ENCODE assay signal across 9 cellular contexts in genomic region chr3:149377408-149378111, GRCh38. TPM values are rescaled to one million over a fixed set of nuclear protein-coding genes. Genes with fewer than 3 reads are reported as not detected.
DNase-seq lines count a peak whose midpoint lies in the region; ATAC-seq and TF ChIP-seq lines count a peak whose summit lies in the region.
"Had no signal": no experiment of that assay in that cellular context is flagged by ENCODE, and none has a peak within 500 bp of the region (broad histone marks: within the 10 kb centered on the region; RNA-seq: fewer than 3 reads in every experiment).

TSS of gene TM4SF1 (minus strand) at chr3:149377649. CDS start at chr3:149377547, 102 bp downstream.

- peaks cover 0 to 16% (median 2%) of the 10 kb centered on the region in 4 donors for H3K36me3 ChIP-seq in stomach

- peaks cover 14 to 62% (median 38%) of the 10 kb centered on the region in 4 donors for H3K4me1 ChIP-seq in stomach

- intact Hi-C loops in stomach (cut with DNase I; ENCODE audit: low total_unique reads), result no loop called here

- no peaks in the 10 kb centered on the region for H3K9me3 ChIP-seq in stomach

- no peaks in the 10 kb centered on the region for H3K27me3 ChIP-seq in stomach

- TF ChIP-seq CTCF in stomach (IDR thresholded peaks at IDR 0.05), result peak in 1 of 7 experiments; percentile 17

- peak; percentile 23 for DNase-seq in NCI-H345 (lab: John Stamatoyannopoulos, UW)
- no peak for DNase-seq in NCI-H345 treated with DMSO at 0.1 percent for 48 hours (lab: John Stamatoyannopoulos, UW; ENCODE audit: unreplicated experiment)
- peak; percentile 99 for DNase-seq in amniotic epithelial cell (ENCODE audit: low read depth)
- peak; percentile 33 for DNase-seq in iPS-NIHi7 (ENCODE audit: extremely low spot score)
- DNase-seq in stomach, result peak; percentile 65
- no peak for DNase-seq in stimulated activated CD4-positive, alpha-beta T cell treated with anti-CD3 and anti-CD28 coated beads, Interleukin-4, amount 100 ng/mL, for 1 hour
- no peak for DNase-seq in activated gamma-delta T cell (lab: John Stamatoyannopoulos, UW)
- DNase-seq: CD4-positive, CD25-positive, alpha-beta regulatory T cell had no signal

- 15 to 33% (median 28%) methylated on average over 13 of the region's 13 CpGs for WGBS in stomach, 5 donors

- TF ChIP-seq POLR2A in stomach (IDR thresholded peaks at IDR 0.05), result peak in 2 of 4 donors; percentile 34 to 84

- no peak for TF ChIP-seq EP300 in stomach (IDR thresholded peaks at IDR 0.05)

- ATAC-seq in HG03045 (IDR thresholded peaks at IDR 0.05; ENCODE audit: unreplicated experiment), result no peak

- H3K27ac ChIP-seq in stomach, result peak within 1 kb of the TSS; percentile 82 to 93 (median 87)

- peak within 1 kb of the TSS; percentile 34 to 55 (median 46) for H3K4me3 ChIP-seq in stomach

RNA-seq across cellular contexts. Expression of gene TM4SF1, which starts in this region (rescaled TPM):
- 100 to 1,000 TPM in 2 of 5 donors, 10 to 100 TPM in 3; 29.8 to 468 (median 57.6) TPM for total RNA-seq in stomach
- 100 to 1,000 TPM in 1 of 3 donors, 10 to 100 TPM in 2; 82.8 to 160 (median 97.2) TPM for polyA plus RNA-seq in stomach
- polyA plus RNA-seq: CD4-positive, CD25-positive, alpha-beta regulatory T cell had no signal

Comparison
In these comparisons a context has a peak if more than half of its experiments do, and no peak if none do; other contexts are left out.
1. DNase-seq: peak in NCI-H345 (single experiment), amniotic epithelial cell (single experiment), iPS-NIHi7 (single experiment) and stomach (single experiment); none in NCI-H345 treated with DMSO at 0.1 percent for 48 hours (single experiment), stimulated activated CD4-positive, alpha-beta T cell treated with anti-CD3 and anti-CD28 coated beads, Interleukin-4, amount 100 ng/mL, for 1 hour (single experiment) and activated gamma-delta T cell (single experiment).